In the genomic region with DNA sequence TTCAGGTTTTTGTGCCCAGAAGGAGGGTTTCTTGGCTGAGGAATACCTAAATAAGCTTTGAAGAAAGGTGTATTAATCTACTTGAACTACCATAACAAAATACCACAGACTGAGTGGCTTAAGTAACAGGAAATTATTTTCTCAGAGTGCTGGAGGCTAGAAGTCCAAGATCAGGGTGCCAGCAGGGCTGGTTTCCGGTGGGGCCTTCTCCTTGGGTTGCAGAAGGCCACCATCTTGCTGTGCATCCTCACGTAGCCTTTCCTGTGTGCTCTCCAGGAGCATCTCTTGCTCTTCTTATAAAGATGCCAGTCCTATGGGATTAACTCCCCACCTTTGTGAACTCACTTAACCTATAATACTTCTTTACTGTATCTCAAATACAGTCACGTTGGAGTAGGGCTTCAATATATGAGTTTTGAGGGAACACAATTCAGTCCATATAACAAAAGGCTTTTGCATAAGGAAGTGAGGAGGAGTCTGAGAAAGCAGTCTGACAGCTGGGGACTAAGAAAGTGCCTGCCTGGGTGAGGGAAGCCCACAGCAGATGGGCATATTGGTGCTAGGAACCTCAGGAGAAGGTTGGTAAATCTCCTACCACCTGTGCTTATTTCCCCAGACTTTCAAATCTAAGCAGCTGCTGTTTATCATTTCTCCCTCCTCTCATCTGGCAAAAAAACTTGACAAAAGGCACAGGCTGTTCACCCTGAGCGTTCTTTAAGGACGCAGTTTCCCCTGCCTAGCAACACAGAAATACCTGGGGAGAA, we compare ENCODE assay signal across 23 cellular contexts.
DNase-seq lines count a peak whose midpoint lies in the region; ATAC-seq, FAIRE-seq and TF ChIP-seq lines count a peak whose summit lies in the region.
"Had no signal": no experiment of that assay in that cellular context is flagged by ENCODE, and none has a peak within 500 bp of the region (broad histone marks: within the 10 kb centered on the region; RNA-seq: fewer than 3 reads in every experiment).

No MANE protein-coding gene starts in this region.

- intact Hi-C loops in K562 (cut with micrococcal nuclease), result no loop called here

- no peak overlapping the region for H3K4me2 ChIP-seq in K562 (ENCODE audit: insufficient read depth, low read length)

- H3K36me3 ChIP-seq in K562 (ENCODE audit: control insufficient read depth, insufficient read depth, low read length), result no peaks in the 10 kb centered on the region
- H3K36me3 ChIP-seq in suprapubic skin, result no peaks in the 10 kb centered on the region
- H3K36me3 ChIP-seq: BE2C, neutrophil, upper lobe of right lung had no signal

- H3K4me3 ChIP-seq in K562 (no peak overlapping the region), suprapubic skin (no peak overlapping the region)
- H3K4me3 ChIP-seq: upper lobe of right lung had no signal

- in situ Hi-C loops in K562 (cut with MboI), result no loop called here

- no peak for FAIRE-seq in K562 (lab: Jason Lieb, UNC)
- FAIRE-seq: A204.1 had no signal

- POLR2A ChIA-PET in K562 (lab: Yijun Ruan, JAX), result no interaction called here
- POLR2A ChIA-PET in GM10248 (lab: Yijun Ruan, JAX), result no interaction called here

- no peak overlapping the region for H3K9ac ChIP-seq in K562 (ENCODE audit: insufficient read depth in 1 of 2, low read depth in 2 of 2, low read length in 2 of 2)

- peak overlapping the region in 2 of 3 experiments; percentile 37 to 83 for H3K27ac Mint-ChIP-seq in nephron
- H3K27ac Mint-ChIP-seq: activated naive CD4-positive, alpha-beta T cell treated with anti-CD3 and anti-CD28 coated beads, Interleukin-2, amount 50 U/mL, for 24 hours; activated T-cell treated with anti-CD3 and anti-CD28 coated beads, Interleukin-2, amount 50 U/mL, for 72 hours; stimulated activated naive CD8-positive, alpha-beta T cell treated with anti-CD3 and anti-CD28 coated beads, Interleukin-15, amount 100 ng/mL, for 72 hours had no signal

- TF ChIP-seq POLR2A in K562 (conservative IDR thresholded peaks at IDR 0.05) (no peak), suprapubic skin (IDR thresholded peaks at IDR 0.05) (no peak)

- peaks cover 18% of the 10 kb centered on the region for H3K4me1 Mint-ChIP-seq in nephron

- H3K9me1 ChIP-seq in K562 (ENCODE audit: control insufficient read depth, insufficient read depth, low read length), result no peaks in the 10 kb centered on the region

- H3K9me3 ChIP-seq in K562 (replicated peaks; ENCODE audit: control insufficient read depth, insufficient read depth, low read depth, low read length) (0 out of 2 replicates have a peak, but pooled peaks cover 1% of the 10 kb centered on the region), suprapubic skin (no peaks in the 10 kb centered on the region)
- H3K9me3 ChIP-seq: BE2C, neutrophil, upper lobe of right lung had no signal

- no TSS peak for BruUV-seq in K562 (replicated peaks; lab: Mats Ljungman, UMichigan)

- H3K36me3 Mint-ChIP-seq in nephron (ENCODE audit: low read depth), result no peaks in the 10 kb centered on the region

- TF ChIP-seq CTCF in K562 (IDR thresholded peaks at IDR 0.05 in 2 of 3, conservative IDR thresholded peaks at IDR 0.05 in 1 of 3; ENCODE audit: insufficient read depth in 2 of 3, low read depth in 1 of 3, low read length in 3 of 3) (no peak), nephron (IDR thresholded peaks at IDR 0.05; ENCODE audit: unreplicated experiment in 3 of 3) (no peak), GM10248 (IDR thresholded peaks at IDR 0.05; ENCODE audit: control extremely low read depth, extremely low read depth, low read depth, missing control alignments) (no peak), suprapubic skin (IDR thresholded peaks at IDR 0.05) (no peak)

- H2AFZ ChIP-seq in K562 (ENCODE audit: low read depth, low read length), result peak overlapping the region; percentile 54; the same call in 1 of the 2 replicates

- H3K79me2 ChIP-seq in K562 (ENCODE audit: control insufficient read depth, insufficient read depth, low read length), result no peaks in the 10 kb centered on the region

- ATAC-seq in K562, result no peak
- ATAC-seq in GM21528 (IDR thresholded peaks at IDR 0.05; ENCODE audit: low FRiP score, unreplicated experiment), result no peak
- no peak for ATAC-seq in HG03280 (IDR thresholded peaks at IDR 0.05; ENCODE audit: unreplicated experiment)
- ATAC-seq: activated CD4-positive, CD25-positive, alpha-beta regulatory T cell treated with anti-CD3 and anti-CD28 coated beads, Interleukin-2, amount 50 U/mL, for 24 hours; activated T-cell treated with anti-CD3 and anti-CD28 coated beads, Interleukin-2, amount 50 U/mL, for 72 hours; left lobe of liver; stimulated activated naive CD8-positive, alpha-beta T cell treated with anti-CD3 and anti-CD28 coated beads, Interleukin-15, amount 100 ng/mL, for 72 hours had no signal

- DNase-seq in D341Med (ENCODE audit: low spot score) (peak; percentile 82), NCI-H2171 treated with DMSO at 0.1 percent for 48 hours (lab: John Stamatoyannopoulos, UW) (peak; percentile 100), K562 (ENCODE audit: extremely low read depth in 1 of 4, low spot score in 3 of 4) (no peak), GM10248 (ENCODE audit: extremely low spot score) (no peak), suprapubic skin (ENCODE audit: low spot score in 2 of 2) (no peak)
- DNase-seq: activated T-cell treated with anti-CD3 and anti-CD28 coated beads, Interleukin-2, amount 50 U/mL, for 72 hours; BE2C; effector memory CD4-positive, alpha-beta T cell; NCI-H1694; NCI-H345; RPMI8226; stimulated activated CD4-positive, alpha-beta T cell treated with anti-CD3 and anti-CD28 coated beads, Interleukin-4, amount 100 ng/mL, for 4 hours; stimulated activated naive CD8-positive, alpha-beta T cell treated with anti-CD3 and anti-CD28 coated beads, Interleukin-15, amount 100 ng/mL, for 72 hours; T-helper 9 cell; upper lobe of right lung had no signal

- TF ChIP-seq EP300 in K562 (IDR thresholded peaks at IDR 0.05; ENCODE audit: low read length), result no peak
- no peak for TF ChIP-seq EP300 in suprapubic skin (IDR thresholded peaks at IDR 0.05)

- H3K27me3 ChIP-seq in K562 (ENCODE audit: control insufficient read depth in 2 of 2, insufficient read depth in 2 of 2, low read length in 2 of 2) (no peaks in the 10 kb centered on the region), suprapubic skin (no peaks in the 10 kb centered on the region)
- H3K27me3 ChIP-seq: BE2C, neutrophil, upper lobe of right lung had no signal

- no peak overlapping the region for H3K4me3 Mint-ChIP-seq in nephron
- H3K4me3 Mint-ChIP-seq: activated naive CD4-positive, alpha-beta T cell treated with anti-CD3 and anti-CD28 coated beads, Interleukin-2, amount 50 U/mL, for 24 hours; activated T-cell treated with anti-CD3 and anti-CD28 coated beads, Interleukin-2, amount 50 U/mL, for 72 hours; stimulated activated naive CD8-positive, alpha-beta T cell treated with anti-CD3 and anti-CD28 coated beads, Interleukin-15, amount 100 ng/mL, for 72 hours had no signal

- H3K27ac ChIP-seq in K562 (ENCODE audit: extremely low read depth, low read depth, low read length), result no peak overlapping the region
- H3K27ac ChIP-seq in suprapubic skin, result no peak overlapping the region
- H3K27ac ChIP-seq: neutrophil, upper lobe of right lung had no signal

- H3K4me1 ChIP-seq in K562 (replicated peaks in 1 of 2; ENCODE audit: control insufficient read depth in 2 of 2, insufficient read depth in 2 of 2, low read length in 2 of 2) (no peaks in the 10 kb centered on the region; a peak in 2 of 5 replicates), suprapubic skin (no peaks in the 10 kb centered on the region)
- H3K4me1 ChIP-seq: upper lobe of right lung had no signal

- 60% methylated on average over 3 of the region's 5 CpGs for WGBS in K562 (ENCODE audit: insufficient coverage, low coverage, missing lambda C conversion rate)
- 89% methylated on average over 5 of the region's 5 CpGs for WGBS in suprapubic skin

- no peaks in the 10 kb centered on the region for H4K20me1 ChIP-seq in K562 (replicated peaks; ENCODE audit: control insufficient read depth, insufficient read depth, low read length)

- H3K9me3 Mint-ChIP-seq in nephron, result peaks cover 5% of the 10 kb centered on the region
- H3K9me3 Mint-ChIP-seq: activated naive CD4-positive, alpha-beta T cell treated with anti-CD3 and anti-CD28 coated beads, Interleukin-2, amount 50 U/mL, for 24 hours had no signal

- CTCF ChIA-PET in K562 (lab: Yijun Ruan, JAX; ENCODE audit: low intra/inter-chr PET ratio) (no interaction called here), GM10248 (lab: Yijun Ruan, JAX) (interaction anchor here (1.6 to 1.8 kb wide), 2 partner anchors 7 to 434 kb away, joined by 3 to 7 read pairs; no protein-coding TSS in a partner anchor)

- TF ChIP-seq RAD21 in K562 (CRISPR knock-in tag; conservative IDR thresholded peaks at IDR 0.05 in 1 of 2, IDR thresholded peaks at IDR 0.05 in 1 of 2), result no peak

- no peaks in the 10 kb centered on the region for H3K27me3 Mint-ChIP-seq in nephron (ENCODE audit: low read depth)
- H3K27me3 Mint-ChIP-seq: activated naive CD4-positive, alpha-beta T cell treated with anti-CD3 and anti-CD28 coated beads, Interleukin-2, amount 50 U/mL, for 24 hours; stimulated activated naive CD8-positive, alpha-beta T cell treated with anti-CD3 and anti-CD28 coated beads, Interleukin-15, amount 100 ng/mL, for 72 hours had no signal

TF ChIP-seq in K562, 482 proteins besides CTCF, POLR2A, EP300 and RAD21 (continues in another document):
- no peak for TF ChIP-seq FOXA1 (IDR thresholded peaks at IDR 0.05; ENCODE audit: borderline replicate concordance)
- TF ChIP-seq CREM (IDR thresholded peaks at IDR 0.05; ENCODE audit: low read depth), result no peak
- no peak for TF ChIP-seq IRF2 (CRISPR knock-in tag; IDR thresholded peaks at IDR 0.05)
- no peak for TF ChIP-seq FOXJ2 (tag; IDR thresholded peaks at IDR 0.05)
- TF ChIP-seq ZNF197 (CRISPR knock-in tag; IDR thresholded peaks at IDR 0.05; ENCODE audit: low read depth), result no peak
- TF ChIP-seq ETS2 (tag; IDR thresholded peaks at IDR 0.05; ENCODE audit: borderline replicate concordance, poor library complexity, severe bottlenecking), result no peak
- TF ChIP-seq KDM2B (CRISPR knock-in tag; IDR thresholded peaks at IDR 0.05), result no peak
- TF ChIP-seq, protein P1, sequence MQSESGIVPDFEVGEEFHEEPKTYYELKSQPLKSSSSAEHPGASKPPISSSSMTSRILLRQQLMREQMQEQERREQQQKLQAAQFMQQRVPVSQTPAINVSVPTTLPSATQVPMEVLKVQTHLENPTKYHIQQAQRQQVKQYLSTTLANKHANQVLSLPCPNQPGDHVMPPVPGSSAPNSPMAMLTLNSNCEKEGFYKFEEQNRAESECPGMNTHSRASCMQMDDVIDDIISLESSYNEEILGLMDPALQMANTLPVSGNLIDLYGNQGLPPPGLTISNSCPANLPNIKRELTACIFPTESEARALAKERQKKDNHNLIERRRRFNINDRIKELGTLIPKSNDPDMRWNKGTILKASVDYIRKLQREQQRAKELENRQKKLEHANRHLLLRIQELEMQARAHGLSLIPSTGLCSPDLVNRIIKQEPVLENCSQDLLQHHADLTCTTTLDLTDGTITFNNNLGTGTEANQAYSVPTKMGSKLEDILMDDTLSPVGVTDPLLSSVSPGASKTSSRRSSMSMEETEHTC (IDR thresholded peaks at IDR 0.05), result no peak
- TF ChIP-seq ZBTB17 (CRISPR knock-in tag; IDR thresholded peaks at IDR 0.05), result no peak
- no peak for TF ChIP-seq TRIM24 (IDR thresholded peaks at IDR 0.05)
- TF ChIP-seq HMG20A (CRISPR knock-in tag; conservative IDR thresholded peaks at IDR 0.05), result no peak

Comparison
In these comparisons a context has a peak if more than half of its experiments do, and no peak if none do; other contexts are left out.
1. DNase-seq: peak in D341Med (single experiment) and NCI-H2171 treated with DMSO at 0.1 percent for 48 hours (single experiment); none in K562 (0 of 4), GM10248 (single experiment) and suprapubic skin (0 of 2).